31 cellular contexts compared by ENCODE assay signal in genomic region chr4:17301869-17302268, GRCh38.
"Had no signal": no experiment of that assay in that cellular context is flagged by ENCODE, and none has a peak within 500 bp of the region (broad histone marks: within the 10 kb centered on the region; RNA-seq: fewer than 3 reads in every experiment).

No MANE protein-coding gene starts in this region.

- H3K79me2 ChIP-seq: hepatocyte had no signal

- ATAC-seq: heart right ventricle; left cardiac atrium; left lobe of liver; lower lobe of right lung; mucosa of descending colon; naive thymus-derived CD4-positive, alpha-beta T cell; natural killer cell treated with Interleukin-12 subunit alpha and Interleukin-12 subunit beta and Interleukin-15 and Interleukin-18, amount 100 ng/mL, for 72 hours; pancreas; sciatic nerve; stimulated activated naive B cell treated with anti-CD40 and anti-IgM and Interleukin-4, amounts not matched to agents 10 μg/mL and 1 μg/mL and 100 μg/mL, for 72 hours; stimulated activated naive CD8-positive, alpha-beta T cell treated with anti-CD3 and anti-CD28 coated beads, Interleukin-15, Interleukin-2, amounts not matched to agents 100 U/mL and 50 U/mL, for 24 hours; upper lobe of right lung had no signal

- H3K4me3 Mint-ChIP-seq: naive thymus-derived CD4-positive, alpha-beta T cell; natural killer cell treated with Interleukin-12 subunit alpha and Interleukin-12 subunit beta and Interleukin-15 and Interleukin-18, amount 100 ng/mL, for 72 hours; stimulated activated naive B cell treated with anti-CD40 and anti-IgM and Interleukin-4, amounts not matched to agents 10 μg/mL and 1 μg/mL and 100 μg/mL, for 72 hours had no signal

- FAIRE-seq: keratinocyte, pancreas, urothelium cell line had no signal

- H2AFZ ChIP-seq: hepatocyte had no signal

- H3K9me3 ChIP-seq: lower lobe of right lung, mucosa of descending colon, pancreas, prostate gland, stomach, testis, thyroid gland, transverse colon, upper lobe of right lung had no signal

- H3K36me3 Mint-ChIP-seq: natural killer cell treated with Interleukin-12 subunit alpha and Interleukin-12 subunit beta and Interleukin-15 and Interleukin-18, amount 100 ng/mL, for 72 hours; stimulated activated naive B cell treated with anti-CD40 and anti-IgM and Interleukin-4, amounts not matched to agents 10 μg/mL and 1 μg/mL and 100 μg/mL, for 72 hours had no signal

- H3K4me1 ChIP-seq: lower lobe of right lung, pancreas, prostate gland, stomach, testis, thyroid gland, transverse colon, upper lobe of right lung had no signal

- H3K27ac ChIP-seq: heart right ventricle, hepatocyte, lower lobe of right lung, pancreas, prostate gland, skin epidermis, stomach, testis, thyroid gland, transverse colon, upper lobe of right lung had no signal

- DNase-seq: heart right ventricle; kidney glomerular epithelial cell; left cardiac atrium; lower lobe of right lung; mammary epithelial cell; midbrain; mucosa of descending colon; naive thymus-derived CD4-positive, alpha-beta T cell; pancreas; posterior cingulate gyrus; retina; right cardiac atrium; stimulated activated CD4-positive, alpha-beta T cell treated with anti-CD3 and anti-CD28 coated beads, Interleukin-12 subunit alpha, Interleukin-12 subunit beta, amount 100 ng/mL, for 4 hours; stimulated activated CD4-positive, alpha-beta T cell treated with anti-CD3 and anti-CD28 coated beads, Interleukin-15, amount 100 ng/mL, for 24 hours; stimulated activated CD4-positive, alpha-beta T cell treated with anti-CD3 and anti-CD28 coated beads, Interleukin-2, amount 100 ng/mL, for 24 hours; stimulated activated CD4-positive, alpha-beta T cell treated with anti-CD3 and anti-CD28 coated beads, Interleukin-4, amount 100 ng/mL, for 1 hour; stimulated activated naive B cell treated with anti-CD40 and anti-IgM and Interleukin-4, amounts not matched to agents 10 μg/mL and 1 μg/mL and 100 μg/mL, for 72 hours; stimulated activated naive CD8-positive, alpha-beta T cell treated with anti-CD3 and anti-CD28 coated beads, Interleukin-15, Interleukin-2, amounts not matched to agents 100 U/mL and 50 U/mL, for 24 hours; stomach; testis; thyroid gland; transverse colon; upper lobe of right lung had no signal

- H3K4me3 ChIP-seq: heart right ventricle, hepatocyte, lower lobe of right lung, mucosa of descending colon, pancreas, prostate gland, skin epidermis, stomach, testis, thyroid gland, transverse colon, upper lobe of right lung had no signal

- H3K4me2 ChIP-seq: hepatocyte had no signal

- H3K36me3 ChIP-seq: heart right ventricle, lower lobe of right lung, pancreas, prostate gland, stomach, thyroid gland, transverse colon, upper lobe of right lung had no signal

- H3K27me3 ChIP-seq: heart right ventricle, hepatocyte, pancreas, stomach, testis, thyroid gland, transverse colon, upper lobe of right lung had no signal

- H3K27ac Mint-ChIP-seq: naive thymus-derived CD4-positive, alpha-beta T cell; natural killer cell treated with Interleukin-12 subunit alpha and Interleukin-12 subunit beta and Interleukin-15 and Interleukin-18, amount 100 ng/mL, for 72 hours; stimulated activated naive B cell treated with anti-CD40 and anti-IgM and Interleukin-4, amounts not matched to agents 10 μg/mL and 1 μg/mL and 100 μg/mL, for 72 hours had no signal

- H3K4me1 Mint-ChIP-seq: naive thymus-derived CD4-positive, alpha-beta T cell; stimulated activated naive B cell treated with anti-CD40 and anti-IgM and Interleukin-4, amounts not matched to agents 10 μg/mL and 1 μg/mL and 100 μg/mL, for 72 hours had no signal
